In the genomic region with DNA sequence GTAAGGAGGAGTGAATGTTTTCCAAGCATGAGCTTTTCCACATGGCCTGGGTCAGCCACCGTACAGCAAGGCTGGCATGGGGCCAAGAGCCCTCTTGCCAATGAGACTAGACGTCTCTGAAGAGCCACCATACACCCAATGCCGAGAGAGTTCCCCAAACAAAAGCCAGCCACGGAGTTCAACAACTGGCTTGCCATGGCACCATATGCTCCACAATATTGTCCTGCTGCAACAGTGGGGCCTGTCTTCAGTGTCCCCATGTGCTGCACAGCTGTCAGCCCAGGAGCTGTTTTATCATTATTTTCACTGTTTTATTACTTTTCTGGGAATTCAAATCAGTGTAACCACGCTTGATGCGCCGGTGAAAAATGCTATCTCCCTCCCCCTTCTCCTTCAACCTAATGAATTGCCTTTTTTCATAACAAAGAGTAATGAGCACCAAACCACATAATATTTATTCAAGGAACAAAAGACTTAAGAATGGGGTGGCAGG, we compare ENCODE assay signal across 1 cellular context.
TF ChIP-seq lines count a peak whose summit lies in the region.

No MANE protein-coding gene starts in this region.

TF ChIP-seq in IMR-90, 13 proteins besides CTCF, POLR2A, EP300 and RAD21 (continued from another document):
- TF ChIP-seq ELK1 (IDR thresholded peaks at IDR 0.05; ENCODE audit: borderline replicate concordance, low read depth, low read length) (no peak), MAZ (IDR thresholded peaks at IDR 0.05; ENCODE audit: borderline replicate concordance, low read depth, low read length) (no peak), SMC3 (IDR thresholded peaks at IDR 0.05; ENCODE audit: low read depth, low read length) (no peak), RCOR1 (IDR thresholded peaks at IDR 0.05; ENCODE audit: insufficient replicate concordance, low read length) (no peak), CHD1 (IDR thresholded peaks at IDR 0.05; ENCODE audit: low read depth, low read length) (no peak), NFE2L2 (IDR thresholded peaks at IDR 0.05; ENCODE audit: low read depth, low read length) (no peak), BHLHE40 (IDR thresholded peaks at IDR 0.05; ENCODE audit: low read depth, low read length) (no peak)
TF ChIP-seq in IMR-90: peak in this region for 0.
